Comparison of ENCODE assay signal across 4 cellular contexts in genomic region chr6:76701610-76702009, GRCh38.
TF ChIP-seq lines count a peak whose summit lies in the region.

No MANE protein-coding gene starts in this region.

TF ChIP-seq in liver, 16 proteins besides CTCF, POLR2A, EP300 and RAD21 (continues in another document):
- TF ChIP-seq HNF4A (conservative IDR thresholded peaks at IDR 0.05) (no peak), FOXA1 (IDR thresholded peaks at IDR 0.05) (no peak), HNF4G (IDR thresholded peaks at IDR 0.05) (no peak), GABPA (IDR thresholded peaks at IDR 0.05 in 1 of 2, conservative IDR thresholded peaks at IDR 0.05 in 1 of 2) (no peak), MAX (IDR thresholded peaks at IDR 0.05) (no peak), JUND (IDR thresholded peaks at IDR 0.05) (no peak), ZBTB33 (IDR thresholded peaks at IDR 0.05) (no peak), ATF3 (IDR thresholded peaks at IDR 0.05) (no peak), SP1 (IDR thresholded peaks at IDR 0.05) (no peak), YY1 (IDR thresholded peaks at IDR 0.05) (no peak), FOXA2 (IDR thresholded peaks at IDR 0.05) (no peak)

TF ChIP-seq in HepG2, 621 proteins besides CTCF, POLR2A, EP300 and RAD21:
- TF ChIP-seq TBX3 (IDR thresholded peaks at IDR 0.05; ENCODE audit: borderline replicate concordance) = no peak
- TF ChIP-seq ZNF841 (CRISPR knock-in tag; IDR thresholded peaks at IDR 0.05; ENCODE audit: borderline replicate concordance) = no peak
- TF ChIP-seq ZNF121 (CRISPR knock-in tag; IDR thresholded peaks at IDR 0.05) = no peak
- no peak for TF ChIP-seq ZNF713 (CRISPR knock-in tag; IDR thresholded peaks at IDR 0.05)
- TF ChIP-seq SAFB2 (CRISPR knock-in tag; IDR thresholded peaks at IDR 0.05; ENCODE audit: borderline replicate concordance, low read depth) = no peak
- TF ChIP-seq, protein P1, sequence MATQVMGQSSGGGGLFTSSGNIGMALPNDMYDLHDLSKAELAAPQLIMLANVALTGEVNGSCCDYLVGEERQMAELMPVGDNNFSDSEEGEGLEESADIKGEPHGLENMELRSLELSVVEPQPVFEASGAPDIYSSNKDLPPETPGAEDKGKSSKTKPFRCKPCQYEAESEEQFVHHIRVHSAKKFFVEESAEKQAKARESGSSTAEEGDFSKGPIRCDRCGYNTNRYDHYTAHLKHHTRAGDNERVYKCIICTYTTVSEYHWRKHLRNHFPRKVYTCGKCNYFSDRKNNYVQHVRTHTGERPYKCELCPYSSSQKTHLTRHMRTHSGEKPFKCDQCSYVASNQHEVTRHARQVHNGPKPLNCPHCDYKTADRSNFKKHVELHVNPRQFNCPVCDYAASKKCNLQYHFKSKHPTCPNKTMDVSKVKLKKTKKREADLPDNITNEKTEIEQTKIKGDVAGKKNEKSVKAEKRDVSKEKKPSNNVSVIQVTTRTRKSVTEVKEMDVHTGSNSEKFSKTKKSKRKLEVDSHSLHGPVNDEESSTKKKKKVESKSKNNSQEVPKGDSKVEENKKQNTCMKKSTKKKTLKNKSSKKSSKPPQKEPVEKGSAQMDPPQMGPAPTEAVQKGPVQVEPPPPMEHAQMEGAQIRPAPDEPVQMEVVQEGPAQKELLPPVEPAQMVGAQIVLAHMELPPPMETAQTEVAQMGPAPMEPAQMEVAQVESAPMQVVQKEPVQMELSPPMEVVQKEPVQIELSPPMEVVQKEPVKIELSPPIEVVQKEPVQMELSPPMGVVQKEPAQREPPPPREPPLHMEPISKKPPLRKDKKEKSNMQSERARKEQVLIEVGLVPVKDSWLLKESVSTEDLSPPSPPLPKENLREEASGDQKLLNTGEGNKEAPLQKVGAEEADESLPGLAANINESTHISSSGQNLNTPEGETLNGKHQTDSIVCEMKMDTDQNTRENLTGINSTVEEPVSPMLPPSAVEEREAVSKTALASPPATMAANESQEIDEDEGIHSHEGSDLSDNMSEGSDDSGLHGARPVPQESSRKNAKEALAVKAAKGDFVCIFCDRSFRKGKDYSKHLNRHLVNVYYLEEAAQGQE (IDR thresholded peaks at IDR 0.05; ENCODE audit: borderline replicate concordance in 1 of 2, low read depth in 1 of 2, low read length in 2 of 2) = no peak
- TF ChIP-seq NKX3-1 (CRISPR knock-in tag; IDR thresholded peaks at IDR 0.05) = no peak
- no peak for TF ChIP-seq NR2C2 (CRISPR knock-in tag; IDR thresholded peaks at IDR 0.05; ENCODE audit: borderline replicate concordance)
- TF ChIP-seq SPEN (CRISPR knock-in tag; IDR thresholded peaks at IDR 0.05; ENCODE audit: low read depth) = no peak
- TF ChIP-seq, protein P2, sequence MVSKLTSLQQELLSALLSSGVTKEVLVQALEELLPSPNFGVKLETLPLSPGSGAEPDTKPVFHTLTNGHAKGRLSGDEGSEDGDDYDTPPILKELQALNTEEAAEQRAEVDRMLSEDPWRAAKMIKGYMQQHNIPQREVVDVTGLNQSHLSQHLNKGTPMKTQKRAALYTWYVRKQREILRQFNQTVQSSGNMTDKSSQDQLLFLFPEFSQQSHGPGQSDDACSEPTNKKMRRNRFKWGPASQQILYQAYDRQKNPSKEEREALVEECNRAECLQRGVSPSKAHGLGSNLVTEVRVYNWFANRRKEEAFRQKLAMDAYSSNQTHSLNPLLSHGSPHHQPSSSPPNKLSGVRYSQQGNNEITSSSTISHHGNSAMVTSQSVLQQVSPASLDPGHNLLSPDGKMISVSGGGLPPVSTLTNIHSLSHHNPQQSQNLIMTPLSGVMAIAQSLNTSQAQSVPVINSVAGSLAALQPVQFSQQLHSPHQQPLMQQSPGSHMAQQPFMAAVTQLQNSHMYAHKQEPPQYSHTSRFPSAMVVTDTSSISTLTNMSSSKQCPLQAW (CRISPR knock-in tag; IDR thresholded peaks at IDR 0.05) = no peak
- no peak for TF ChIP-seq ZNF292 (CRISPR knock-in tag; IDR thresholded peaks at IDR 0.05; ENCODE audit: borderline replicate concordance, low read depth)
- TF ChIP-seq, protein P3, sequence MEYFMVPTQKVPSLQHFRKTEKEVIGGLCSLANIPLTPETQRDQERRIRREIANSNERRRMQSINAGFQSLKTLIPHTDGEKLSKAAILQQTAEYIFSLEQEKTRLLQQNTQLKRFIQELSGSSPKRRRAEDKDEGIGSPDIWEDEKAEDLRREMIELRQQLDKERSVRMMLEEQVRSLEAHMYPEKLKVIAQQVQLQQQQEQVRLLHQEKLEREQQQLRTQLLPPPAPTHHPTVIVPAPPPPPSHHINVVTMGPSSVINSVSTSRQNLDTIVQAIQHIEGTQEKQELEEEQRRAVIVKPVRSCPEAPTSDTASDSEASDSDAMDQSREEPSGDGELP (IDR thresholded peaks at IDR 0.05; ENCODE audit: borderline replicate concordance, low read depth) = no peak
- no peak for TF ChIP-seq RBM22 (optimal IDR thresholded peaks at IDR 0.05; ENCODE audit: low read length)
- no peak for TF ChIP-seq DPF2 (CRISPR knock-in tag; IDR thresholded peaks at IDR 0.05; ENCODE audit: borderline replicate concordance, low read depth)
- no peak for TF ChIP-seq POGZ (CRISPR knock-in tag; IDR thresholded peaks at IDR 0.05)

TF ChIP-seq in H1, 55 proteins besides CTCF, POLR2A, EP300 and RAD21:
- TF ChIP-seq TEAD4 (IDR thresholded peaks at IDR 0.05; ENCODE audit: low read depth, low read length) = peak; percentile 30; the same call in 1 of the 2 replicates
- TF ChIP-seq RXRA (IDR thresholded peaks at IDR 0.05; ENCODE audit: insufficient read depth, low read depth, low read length) = no peak

TF ChIP-seq in GM12891, 5 proteins besides CTCF, POLR2A, EP300 and RAD21:
- no peak for TF ChIP-seq PAX5 (IDR thresholded peaks at IDR 0.05; ENCODE audit: insufficient read depth, low read length, severe bottlenecking)
- TF ChIP-seq POLR2AphosphoS5 (IDR thresholded peaks at IDR 0.05; ENCODE audit: low read depth, low read length) = no peak
- no peak for TF ChIP-seq TAF1 (IDR thresholded peaks at IDR 0.05; ENCODE audit: low read depth, low read length)
